In the genomic region with DNA sequence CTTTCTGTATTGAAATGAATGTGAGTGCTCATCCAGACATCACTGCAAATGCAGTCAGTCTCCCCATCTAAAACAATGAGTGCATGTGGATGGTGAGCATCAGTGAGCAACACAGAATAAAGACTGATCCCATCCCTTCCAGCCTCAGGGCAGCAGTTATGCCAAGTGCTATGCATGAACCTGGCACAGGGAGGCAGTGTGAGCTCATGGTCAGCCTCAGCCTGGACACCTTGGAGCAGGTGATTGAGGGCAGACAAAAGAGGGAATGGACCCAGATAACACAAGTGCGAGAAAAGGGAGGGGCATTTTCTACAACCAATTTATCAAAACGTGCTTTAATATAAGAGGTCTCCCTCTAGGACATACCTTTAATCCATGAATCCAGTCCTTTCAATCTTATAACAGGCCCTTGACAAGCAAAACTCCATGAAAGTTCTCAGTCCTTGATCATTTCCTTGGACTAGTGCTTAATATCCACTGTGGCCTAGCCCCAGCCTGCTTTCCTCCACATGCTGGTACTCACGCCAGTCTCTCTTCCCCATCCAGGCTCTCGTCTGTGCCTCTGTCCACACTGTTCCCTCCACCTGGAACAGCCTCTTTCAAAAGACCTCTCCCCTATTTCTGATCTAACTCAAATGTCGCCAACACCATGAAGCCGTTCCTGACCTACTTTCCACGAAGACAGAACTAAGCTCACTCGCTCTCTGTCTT, we compare ENCODE assay signal across 10 cellular contexts. TPM values are rescaled to one million over a fixed set of nuclear protein-coding genes. Genes with fewer than 3 reads are reported as not detected.
DNase-seq lines count a peak whose midpoint lies in the region; ATAC-seq, FAIRE-seq and TF ChIP-seq lines count a peak whose summit lies in the region.
"Had no signal": no experiment of that assay in that cellular context is flagged by ENCODE, and none has a peak within 500 bp of the region (broad histone marks: within the 10 kb centered on the region; RNA-seq: fewer than 3 reads in every experiment).

No MANE protein-coding gene starts in this region.

- ATAC-seq in HG03354 (IDR thresholded peaks at IDR 0.05; ENCODE audit: poor library complexity, severe bottlenecking, unreplicated experiment), result no peak

- no peak overlapping the region for H3K4me3 ChIP-seq in iPS DF 6.9 (ENCODE audit: low read length)

- H3K36me3 Mint-ChIP-seq in activated naive CD4-positive, alpha-beta T cell treated with anti-CD3 and anti-CD28 coated beads for 36 hours (ENCODE audit: low read depth), result no peaks in the 10 kb centered on the region

- peaks cover 19% of the 10 kb centered on the region for H3K27me3 Mint-ChIP-seq in activated naive CD4-positive, alpha-beta T cell treated with anti-CD3 and anti-CD28 coated beads for 36 hours (ENCODE audit: low read depth)

- CTCF ChIA-PET in activated naive CD4-positive, alpha-beta T cell treated with anti-CD3 and anti-CD28 coated beads for 36 hours (lab: Charles Lee), result interaction anchor here (2.6 kb wide), 1 partner anchor 119 kb away, joined by 12 read pairs; no protein-coding TSS in a partner anchor

- H3K27ac Mint-ChIP-seq in activated naive CD4-positive, alpha-beta T cell treated with anti-CD3 and anti-CD28 coated beads for 36 hours, result no peak overlapping the region
- H3K27ac Mint-ChIP-seq: activated B cell treated with CpG ODN at 0.5 μM for 24 hours had no signal

- no peak overlapping the region for H3K4me3 Mint-ChIP-seq in activated naive CD4-positive, alpha-beta T cell treated with anti-CD3 and anti-CD28 coated beads for 36 hours
- H3K4me3 Mint-ChIP-seq: activated B cell treated with CpG ODN at 0.5 μM for 24 hours had no signal

- no peaks in the 10 kb centered on the region for H3K4me1 ChIP-seq in iPS DF 6.9 (ENCODE audit: control insufficient read depth, insufficient read depth, low read length)

- WGBS in iPS DF 6.9 (ENCODE audit: insufficient coverage, insufficient read length), result no CpG with 5 or more reads among the region's 8 CpGs

- no peaks in the 10 kb centered on the region for H3K27me3 ChIP-seq in iPS DF 6.9 (ENCODE audit: control insufficient read depth, insufficient read depth, low read length)

- no peaks in the 10 kb centered on the region for H3K36me3 ChIP-seq in iPS DF 6.9 (ENCODE audit: control insufficient read depth, insufficient read depth, low read length)

- no peaks in the 10 kb centered on the region for H3K4me1 Mint-ChIP-seq in activated naive CD4-positive, alpha-beta T cell treated with anti-CD3 and anti-CD28 coated beads for 36 hours (ENCODE audit: low read depth)
- H3K4me1 Mint-ChIP-seq: activated B cell treated with CpG ODN at 0.5 μM for 24 hours had no signal

- H3K9me3 Mint-ChIP-seq in activated naive CD4-positive, alpha-beta T cell treated with anti-CD3 and anti-CD28 coated beads for 36 hours, result no peaks in the 10 kb centered on the region
- H3K9me3 Mint-ChIP-seq: activated B cell treated with CpG ODN at 0.5 μM for 24 hours had no signal

- intact Hi-C loops in activated naive CD4-positive, alpha-beta T cell treated with anti-CD3 and anti-CD28 coated beads for 36 hours (cut with micrococcal nuclease), result loop anchor here (1.0 kb wide), 1 partner anchor 118 kb away; no protein-coding TSS in a partner anchor

- TF ChIP-seq CTCF in VCaP (conservative IDR thresholded peaks at IDR 0.05), result peak; percentile 92

- peak; percentile 7 for DNase-seq in activated naive CD4-positive, alpha-beta T cell treated with anti-CD3 and anti-CD28 coated beads for 36 hours
- DNase-seq in activated naive CD4-positive, alpha-beta T cell treated with Interleukin-2 at 50 U/mL for 16 hours, result no peak
- peak; percentile 63 for DNase-seq in iPS DF 6.9 (ENCODE audit: low read depth, low spot score)
- DNase-seq in urothelium cell line (ENCODE audit: low spot score), result peak; percentile 22
- no peak for DNase-seq in activated CD8-positive, alpha-beta memory T cell treated with anti-CD3 and anti-CD28 coated beads, Interleukin-2, amount 50 U/mL, for 4 hours
- no peak for DNase-seq in NOMO-1 treated with DMSO at 0.1 percent for 48 hours (lab: John Stamatoyannopoulos, UW; ENCODE audit: unreplicated experiment)
- DNase-seq: activated B cell treated with CpG ODN at 0.5 μM for 24 hours had no signal

- H3K9me3 ChIP-seq in iPS DF 6.9 (ENCODE audit: control insufficient read depth, insufficient read depth, low read length), result no peaks in the 10 kb centered on the region

- peak; percentile 56 for FAIRE-seq in urothelium cell line (lab: Jason Lieb, UNC)
- FAIRE-seq: G401.6 had no signal

- no peak overlapping the region for H3K27ac ChIP-seq in VCaP
- H3K27ac ChIP-seq in iPS DF 6.9 (ENCODE audit: low read length), result no peak overlapping the region

RNA-seq across cellular contexts. Expression of a gene that starts 50.5 kb away (rescaled TPM):
- not detected for total RNA-seq in activated naive CD4-positive, alpha-beta T cell treated with anti-CD3 and anti-CD28 coated beads for 36 hours
- total RNA-seq: activated B cell treated with CpG ODN at 0.5 μM for 24 hours had no signal

Comparison
In these comparisons a context has a peak if more than half of its experiments do, and no peak if none do; other contexts are left out.
1. DNase-seq: peak in activated naive CD4-positive, alpha-beta T cell treated with anti-CD3 and anti-CD28 coated beads for 36 hours (single experiment), iPS DF 6.9 (single experiment) and urothelium cell line (single experiment); none in activated naive CD4-positive, alpha-beta T cell treated with Interleukin-2 at 50 U/mL for 16 hours (single experiment), activated CD8-positive, alpha-beta memory T cell treated with anti-CD3 and anti-CD28 coated beads, Interleukin-2, amount 50 U/mL, for 4 hours (single experiment) and NOMO-1 treated with DMSO at 0.1 percent for 48 hours (single experiment).